Comparison of ENCODE assay signal across 8 cellular contexts in the genomic region with DNA sequence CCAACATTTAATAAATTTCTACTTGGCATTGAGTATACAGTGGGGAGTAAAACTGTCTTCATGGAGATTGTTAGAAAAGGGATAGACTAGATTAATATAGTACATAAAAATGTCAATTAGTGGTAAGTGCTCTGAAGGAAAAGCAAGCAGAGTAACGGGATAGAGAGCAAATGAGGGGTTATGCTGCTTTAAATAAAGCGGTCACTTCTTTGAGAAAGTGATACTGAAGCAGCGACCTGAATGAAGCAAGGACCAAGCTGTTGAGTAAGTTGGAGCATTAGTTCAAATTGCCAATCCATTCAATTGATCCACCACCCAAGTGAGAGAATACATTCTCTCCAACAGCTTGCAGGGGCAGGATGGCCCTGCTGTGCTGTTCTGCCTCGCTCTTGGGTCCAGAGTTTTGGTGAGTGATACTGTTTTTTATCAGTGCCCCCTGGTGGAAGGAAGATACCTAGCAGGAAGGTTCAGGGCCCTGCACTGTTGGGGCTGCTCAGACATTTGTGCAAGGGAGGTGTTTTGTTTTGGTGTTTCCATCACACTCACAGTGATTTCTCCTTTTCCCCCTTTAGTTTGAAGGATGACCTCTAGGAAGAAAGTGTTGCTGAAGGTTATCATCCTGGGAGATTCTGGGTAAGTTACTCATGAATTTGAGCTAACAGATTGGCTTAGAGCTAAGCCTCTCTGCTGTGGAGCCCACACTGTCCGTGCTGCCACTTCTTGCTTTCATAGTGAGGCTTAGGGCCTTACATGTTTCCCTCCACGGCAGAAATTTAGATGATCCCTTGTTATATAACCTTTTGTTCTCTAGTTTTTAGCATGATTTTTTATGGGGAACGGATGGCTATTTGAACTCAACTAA.
DNase-seq lines count a peak whose midpoint lies in the region; ATAC-seq and TF ChIP-seq lines count a peak whose summit lies in the region.

No MANE protein-coding gene starts in this region.

- in situ Hi-C loops in GM13976 (cut with MboI; ENCODE audit: low sequenced_read_pairs, unreplicated experiment) = loop anchor here (10.0 kb wide), 1 partner anchor 110 kb away; no protein-coding TSS in a partner anchor

- peaks cover 29% of the 10 kb centered on the region for H3K36me3 ChIP-seq in ACC112 (ENCODE audit: insufficient read depth, low read length)

- H3K36me3 Mint-ChIP-seq in activated B cell treated with CpG ODN at 0.5 μM for 24 hours (ENCODE audit: low read depth) = peaks cover 45% of the 10 kb centered on the region

- TF ChIP-seq CTCF in GM13976 (IDR thresholded peaks at IDR 0.05; ENCODE audit: borderline replicate concordance, control extremely low read depth, extremely low read depth, insufficient read depth, missing control alignments) (peak; percentile 78), activated B cell treated with CpG ODN at 0.5 μM for 24 hours (IDR thresholded peaks at IDR 0.05) (no peak)

- H3K27ac Mint-ChIP-seq in activated B cell treated with CpG ODN at 0.5 μM for 24 hours = peak overlapping the region; percentile 30

- H3K27me3 Mint-ChIP-seq in activated B cell treated with CpG ODN at 0.5 μM for 24 hours = no peaks in the 10 kb centered on the region

- no peaks in the 10 kb centered on the region for H3K27me3 ChIP-seq in ACC112 (ENCODE audit: insufficient read depth, low read length)

- intact Hi-C loops in activated B cell treated with CpG ODN at 0.5 μM for 24 hours (cut with micrococcal nuclease) = loop anchor here (1.0 to 2.0 kb wide), 4 partner anchors 8 to 178 kb away; a partner anchor contains a TSS

- ATAC-seq in HG02973 (IDR thresholded peaks at IDR 0.05; ENCODE audit: unreplicated experiment) = peak; percentile 58
- ATAC-seq in activated B cell treated with CpG ODN at 0.5 μM for 24 hours (ENCODE audit: low read depth) = peak; percentile 100

- H3K4me1 Mint-ChIP-seq in activated B cell treated with CpG ODN at 0.5 μM for 24 hours = peaks cover 50% of the 10 kb centered on the region

- peaks cover 21% of the 10 kb centered on the region for H3K4me1 ChIP-seq in ACC112 (ENCODE audit: control insufficient read depth, insufficient read depth, low read length, unreplicated experiment)

- CTCF ChIA-PET in activated B cell treated with CpG ODN at 0.5 μM for 24 hours (lab: Charles Lee) = interaction anchor here (0.7 to 4.9 kb wide), 12 partner anchors 8 to 177 kb away, joined by 3 to 79 read pairs (median 7); a partner anchor contains a TSS

- no peak overlapping the region for H3K4me3 ChIP-seq in ACC112 (ENCODE audit: low read depth, low read length)

- peaks cover 59% of the 10 kb centered on the region for H3K79me2 ChIP-seq in ACC112 (ENCODE audit: control insufficient read depth, insufficient read depth, low read length, unreplicated experiment)

- no peak overlapping the region for H2AFZ ChIP-seq in ACC112 (ENCODE audit: low read length, unreplicated experiment)

- no peak overlapping the region for H3K4me3 Mint-ChIP-seq in activated B cell treated with CpG ODN at 0.5 μM for 24 hours

- peak overlapping the region; percentile 46 for H3K27ac ChIP-seq in ACC112 (ENCODE audit: low read depth, low read length)

- POLR2A ChIA-PET in activated B cell treated with CpG ODN at 0.5 μM for 24 hours (lab: Charles Lee) = interaction anchor here (0.6 to 2.4 kb wide), 3 partner anchors 97 to 177 kb away, joined by 5 to 17 read pairs (median 5); no protein-coding TSS in a partner anchor

- no peaks in the 10 kb centered on the region for H3K9me3 Mint-ChIP-seq in activated B cell treated with CpG ODN at 0.5 μM for 24 hours

- DNase-seq in GM13976 (ENCODE audit: low spot score) (peak; percentile 82), NCI-H2171 treated with DMSO at 0.1 percent for 48 hours (lab: John Stamatoyannopoulos, UW) (peak; percentile 54), activated B cell treated with CpG ODN at 0.5 μM for 24 hours (no peak), cerebellar cortex (ENCODE audit: low spot score) (peak; percentile 78), left kidney (ENCODE audit: low read depth, low spot score) (peak; percentile 84)
- DNase-seq in stimulated activated CD4-positive, alpha-beta T cell treated with anti-CD3 and anti-CD28 coated beads, TNF-alpha, amount 100 ng/mL, for 24 hours (ENCODE audit: low read depth in 3 of 3) = peak; percentile 47 to 51 (median 47)
